Comparison of ENCODE assay signal across 1 cellular context in the genomic region with DNA sequence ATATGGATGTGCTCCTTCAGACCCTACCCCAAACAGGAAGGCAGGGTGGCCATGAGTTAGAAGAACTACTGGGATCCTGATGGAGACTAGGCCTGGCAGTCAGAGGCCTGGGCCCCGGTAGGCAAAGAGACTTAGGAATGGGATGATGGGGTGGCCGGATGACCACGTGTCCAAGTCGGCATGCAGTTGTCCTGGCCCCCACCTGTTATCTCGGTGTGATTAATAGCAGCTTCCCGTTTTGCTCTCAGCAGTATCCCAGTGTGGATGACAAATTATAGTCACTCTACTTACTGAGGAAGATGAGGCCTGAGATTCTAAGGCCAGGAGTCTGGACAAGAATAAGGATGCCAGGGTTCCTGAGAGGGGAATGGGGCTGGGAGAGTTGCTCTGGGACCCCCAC.
TF ChIP-seq lines count a peak whose summit lies in the region.

No MANE protein-coding gene starts in this region.

TF ChIP-seq in HepG2, 621 proteins besides CTCF, POLR2A, EP300 and RAD21:
- TF ChIP-seq, protein P1, sequence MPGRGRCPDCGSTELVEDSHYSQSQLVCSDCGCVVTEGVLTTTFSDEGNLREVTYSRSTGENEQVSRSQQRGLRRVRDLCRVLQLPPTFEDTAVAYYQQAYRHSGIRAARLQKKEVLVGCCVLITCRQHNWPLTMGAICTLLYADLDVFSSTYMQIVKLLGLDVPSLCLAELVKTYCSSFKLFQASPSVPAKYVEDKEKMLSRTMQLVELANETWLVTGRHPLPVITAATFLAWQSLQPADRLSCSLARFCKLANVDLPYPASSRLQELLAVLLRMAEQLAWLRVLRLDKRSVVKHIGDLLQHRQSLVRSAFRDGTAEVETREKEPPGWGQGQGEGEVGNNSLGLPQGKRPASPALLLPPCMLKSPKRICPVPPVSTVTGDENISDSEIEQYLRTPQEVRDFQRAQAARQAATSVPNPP (CRISPR knock-in tag; IDR thresholded peaks at IDR 0.05) = no peak
- TF ChIP-seq ZBTB38 (CRISPR knock-in tag; IDR thresholded peaks at IDR 0.05) (no peak), ISL2 (CRISPR knock-in tag; IDR thresholded peaks at IDR 0.05) (no peak), ZNF720 (CRISPR knock-in tag; IDR thresholded peaks at IDR 0.05) (no peak), ZFX (CRISPR knock-in tag; IDR thresholded peaks at IDR 0.05; ENCODE audit: low read depth) (peak; percentile 23; the same call in 1 of the 2 replicates), NR1H2 (CRISPR knock-in tag; IDR thresholded peaks at IDR 0.05; ENCODE audit: borderline replicate concordance, low read depth) (no peak), ZBTB8A (CRISPR knock-in tag; IDR thresholded peaks at IDR 0.05; ENCODE audit: borderline replicate concordance, low read depth) (no peak), SP1 (IDR thresholded peaks at IDR 0.05) (no peak), SP1 (CRISPR knock-in tag; IDR thresholded peaks at IDR 0.05) (no peak), KLF11 (CRISPR knock-in tag; IDR thresholded peaks at IDR 0.05) (no peak), GABPA (IDR thresholded peaks at IDR 0.05; ENCODE audit: low read depth, low read length) (no peak), GABPA (CRISPR knock-in tag; IDR thresholded peaks at IDR 0.05; ENCODE audit: low read depth) (no peak), JARID2 (CRISPR knock-in tag; IDR thresholded peaks at IDR 0.05; ENCODE audit: insufficient replicate concordance) (no peak), NCOA1 (CRISPR knock-in tag; IDR thresholded peaks at IDR 0.05) (no peak), ZFP90 (CRISPR knock-in tag; IDR thresholded peaks at IDR 0.05; ENCODE audit: borderline replicate concordance) (no peak), ZNF260 (CRISPR knock-in tag; IDR thresholded peaks at IDR 0.05; ENCODE audit: borderline replicate concordance, low read depth) (no peak), ZIK1 (CRISPR knock-in tag; IDR thresholded peaks at IDR 0.05; ENCODE audit: borderline replicate concordance, low read depth) (no peak)
- TF ChIP-seq, protein P2, sequence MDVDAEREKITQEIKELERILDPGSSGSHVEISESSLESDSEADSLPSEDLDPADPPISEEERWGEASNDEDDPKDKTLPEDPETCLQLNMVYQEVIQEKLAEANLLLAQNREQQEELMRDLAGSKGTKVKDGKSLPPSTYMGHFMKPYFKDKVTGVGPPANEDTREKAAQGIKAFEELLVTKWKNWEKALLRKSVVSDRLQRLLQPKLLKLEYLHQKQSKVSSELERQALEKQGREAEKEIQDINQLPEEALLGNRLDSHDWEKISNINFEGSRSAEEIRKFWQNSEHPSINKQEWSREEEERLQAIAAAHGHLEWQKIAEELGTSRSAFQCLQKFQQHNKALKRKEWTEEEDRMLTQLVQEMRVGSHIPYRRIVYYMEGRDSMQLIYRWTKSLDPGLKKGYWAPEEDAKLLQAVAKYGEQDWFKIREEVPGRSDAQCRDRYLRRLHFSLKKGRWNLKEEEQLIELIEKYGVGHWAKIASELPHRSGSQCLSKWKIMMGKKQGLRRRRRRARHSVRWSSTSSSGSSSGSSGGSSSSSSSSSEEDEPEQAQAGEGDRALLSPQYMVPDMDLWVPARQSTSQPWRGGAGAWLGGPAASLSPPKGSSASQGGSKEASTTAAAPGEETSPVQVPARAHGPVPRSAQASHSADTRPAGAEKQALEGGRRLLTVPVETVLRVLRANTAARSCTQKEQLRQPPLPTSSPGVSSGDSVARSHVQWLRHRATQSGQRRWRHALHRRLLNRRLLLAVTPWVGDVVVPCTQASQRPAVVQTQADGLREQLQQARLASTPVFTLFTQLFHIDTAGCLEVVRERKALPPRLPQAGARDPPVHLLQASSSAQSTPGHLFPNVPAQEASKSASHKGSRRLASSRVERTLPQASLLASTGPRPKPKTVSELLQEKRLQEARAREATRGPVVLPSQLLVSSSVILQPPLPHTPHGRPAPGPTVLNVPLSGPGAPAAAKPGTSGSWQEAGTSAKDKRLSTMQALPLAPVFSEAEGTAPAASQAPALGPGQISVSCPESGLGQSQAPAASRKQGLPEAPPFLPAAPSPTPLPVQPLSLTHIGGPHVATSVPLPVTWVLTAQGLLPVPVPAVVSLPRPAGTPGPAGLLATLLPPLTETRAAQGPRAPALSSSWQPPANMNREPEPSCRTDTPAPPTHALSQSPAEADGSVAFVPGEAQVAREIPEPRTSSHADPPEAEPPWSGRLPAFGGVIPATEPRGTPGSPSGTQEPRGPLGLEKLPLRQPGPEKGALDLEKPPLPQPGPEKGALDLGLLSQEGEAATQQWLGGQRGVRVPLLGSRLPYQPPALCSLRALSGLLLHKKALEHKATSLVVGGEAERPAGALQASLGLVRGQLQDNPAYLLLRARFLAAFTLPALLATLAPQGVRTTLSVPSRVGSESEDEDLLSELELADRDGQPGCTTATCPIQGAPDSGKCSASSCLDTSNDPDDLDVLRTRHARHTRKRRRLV (CRISPR knock-in tag; IDR thresholded peaks at IDR 0.05) = no peak
- TF ChIP-seq, protein P3, sequence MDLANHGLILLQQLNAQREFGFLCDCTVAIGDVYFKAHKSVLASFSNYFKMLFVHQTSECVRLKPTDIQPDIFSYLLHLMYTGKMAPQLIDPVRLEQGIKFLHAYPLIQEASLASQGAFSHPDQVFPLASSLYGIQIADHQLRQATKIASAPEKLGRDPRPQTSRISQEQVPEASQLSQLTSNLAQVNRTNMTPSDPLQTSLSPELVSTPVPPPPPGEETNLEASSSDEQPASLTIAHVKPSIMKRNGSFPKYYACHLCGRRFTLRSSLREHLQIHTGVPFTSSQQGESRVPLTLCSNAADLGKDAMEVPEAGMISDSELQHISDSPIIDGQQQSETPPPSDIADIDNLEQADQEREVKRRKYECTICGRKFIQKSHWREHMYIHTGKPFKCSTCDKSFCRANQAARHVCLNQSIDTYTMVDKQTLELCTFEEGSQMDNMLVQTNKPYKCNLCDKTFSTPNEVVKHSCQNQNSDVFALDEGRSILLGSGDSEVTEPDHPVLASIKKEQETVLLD (CRISPR knock-in tag; IDR thresholded peaks at IDR 0.05; ENCODE audit: low read depth) = no peak
- TF ChIP-seq, protein P4, sequence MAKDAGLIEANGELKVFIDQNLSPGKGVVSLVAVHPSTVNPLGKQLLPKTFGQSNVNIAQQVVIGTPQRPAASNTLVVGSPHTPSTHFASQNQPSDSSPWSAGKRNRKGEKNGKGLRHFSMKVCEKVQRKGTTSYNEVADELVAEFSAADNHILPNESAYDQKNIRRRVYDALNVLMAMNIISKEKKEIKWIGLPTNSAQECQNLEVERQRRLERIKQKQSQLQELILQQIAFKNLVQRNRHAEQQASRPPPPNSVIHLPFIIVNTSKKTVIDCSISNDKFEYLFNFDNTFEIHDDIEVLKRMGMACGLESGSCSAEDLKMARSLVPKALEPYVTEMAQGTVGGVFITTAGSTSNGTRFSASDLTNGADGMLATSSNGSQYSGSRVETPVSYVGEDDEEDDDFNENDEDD (CRISPR knock-in tag; IDR thresholded peaks at IDR 0.05; ENCODE audit: borderline replicate concordance) = no peak
- TF ChIP-seq, protein P5, sequence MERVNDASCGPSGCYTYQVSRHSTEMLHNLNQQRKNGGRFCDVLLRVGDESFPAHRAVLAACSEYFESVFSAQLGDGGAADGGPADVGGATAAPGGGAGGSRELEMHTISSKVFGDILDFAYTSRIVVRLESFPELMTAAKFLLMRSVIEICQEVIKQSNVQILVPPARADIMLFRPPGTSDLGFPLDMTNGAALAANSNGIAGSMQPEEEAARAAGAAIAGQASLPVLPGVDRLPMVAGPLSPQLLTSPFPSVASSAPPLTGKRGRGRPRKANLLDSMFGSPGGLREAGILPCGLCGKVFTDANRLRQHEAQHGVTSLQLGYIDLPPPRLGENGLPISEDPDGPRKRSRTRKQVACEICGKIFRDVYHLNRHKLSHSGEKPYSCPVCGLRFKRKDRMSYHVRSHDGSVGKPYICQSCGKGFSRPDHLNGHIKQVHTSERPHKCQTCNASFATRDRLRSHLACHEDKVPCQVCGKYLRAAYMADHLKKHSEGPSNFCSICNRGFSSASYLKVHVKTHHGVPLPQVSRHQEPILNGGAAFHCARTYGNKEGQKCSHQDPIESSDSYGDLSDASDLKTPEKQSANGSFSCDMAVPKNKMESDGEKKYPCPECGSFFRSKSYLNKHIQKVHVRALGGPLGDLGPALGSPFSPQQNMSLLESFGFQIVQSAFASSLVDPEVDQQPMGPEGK (CRISPR knock-in tag; IDR thresholded peaks at IDR 0.05) = 0 out of 2 replicates have a peak, but pooled peaks have one; percentile 19
- TF ChIP-seq, protein P6, sequence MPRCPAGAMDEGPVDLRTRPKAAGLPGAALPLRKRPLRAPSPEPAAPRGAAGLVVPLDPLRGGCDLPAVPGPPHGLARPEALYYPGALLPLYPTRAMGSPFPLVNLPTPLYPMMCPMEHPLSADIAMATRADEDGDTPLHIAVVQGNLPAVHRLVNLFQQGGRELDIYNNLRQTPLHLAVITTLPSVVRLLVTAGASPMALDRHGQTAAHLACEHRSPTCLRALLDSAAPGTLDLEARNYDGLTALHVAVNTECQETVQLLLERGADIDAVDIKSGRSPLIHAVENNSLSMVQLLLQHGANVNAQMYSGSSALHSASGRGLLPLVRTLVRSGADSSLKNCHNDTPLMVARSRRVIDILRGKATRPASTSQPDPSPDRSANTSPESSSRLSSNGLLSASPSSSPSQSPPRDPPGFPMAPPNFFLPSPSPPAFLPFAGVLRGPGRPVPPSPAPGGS (CRISPR knock-in tag; IDR thresholded peaks at IDR 0.05) = peak; percentile 58; the same call in 1 of the 2 replicates
